ENCODE assay signal across 17 cellular contexts in genomic region chr7:6162331-6162620, GRCh38. TPM values are rescaled to one million over a fixed set of nuclear protein-coding genes. Genes with fewer than 3 reads are reported as not detected.
A peak's percentile ranks its signal among the peaks of the same experiment; 100 is the strongest.
DNase-seq lines count a peak whose midpoint lies in the region; ATAC-seq, FAIRE-seq and TF ChIP-seq lines count a peak whose summit lies in the region.
"Had no signal": no experiment of that assay in that cellular context is flagged by ENCODE, and none has a peak within 500 bp of the region (broad histone marks: within the 10 kb centered on the region; RNA-seq: fewer than 3 reads in every experiment).

No MANE protein-coding gene starts in this region.

- 25 to 41% methylated on average over 8 of the region's 8 CpGs for WGBS in heart right ventricle, 2 donors

- peak; percentile 77 to 89 (median 84) for ATAC-seq in heart right ventricle
- peak; percentile 66 for ATAC-seq in sciatic nerve
- no peak for ATAC-seq in HG03159 (IDR thresholded peaks at IDR 0.05; ENCODE audit: unreplicated experiment)
- ATAC-seq: HCT116 had no signal

- peak; percentile 33 for DNase-seq in BE2C
- peak; percentile 67 to 94 for DNase-seq in ascending aorta (ENCODE audit: low spot score in 2 of 2)
- peak; percentile 77 to 87 for DNase-seq in heart right ventricle
- no peak for DNase-seq in sciatic nerve (ENCODE audit: low spot score)
- no peak for DNase-seq in substantia nigra (lab: John Stamatoyannopoulos, UW)
- no peak for DNase-seq in H54 (ENCODE audit: insufficient read length, low spot score)
- no peak for DNase-seq in COLO829 (ENCODE audit: low spot score)
- DNase-seq: activated CD4-positive, alpha-beta T cell treated with anti-CD3 and anti-CD28 coated beads for 48 hours; NCI-H1436 treated with DMSO at 0.1 percent for 48 hours; NCI-H2227 treated with DMSO at 0.1 percent for 48 hours; SHP77; stimulated activated naive CD4-positive, alpha-beta T cell treated with Interleukin-2 at 50 U/mL for 16 hours had no signal

- TF ChIP-seq CTCF in BE2C (IDR thresholded peaks at IDR 0.05; ENCODE audit: low read depth, low read length) (no peak), ascending aorta (IDR thresholded peaks at IDR 0.05) (no peak), heart right ventricle (IDR thresholded peaks at IDR 0.05) (no peak)

- peak overlapping the region; percentile 92 to 96 for H3K27ac ChIP-seq in ascending aorta
- H3K27ac ChIP-seq in heart right ventricle = peak overlapping the region; percentile 69 to 91 (median 82)
- H3K27ac ChIP-seq in substantia nigra (ENCODE audit: low read depth, low read length, poor library complexity, severe bottlenecking) = no peak overlapping the region
- H3K27ac ChIP-seq: neutrophil had no signal

- intact Hi-C loops in ascending aorta (cut with DNase I) (loop anchor here (1.0 to 10.0 kb wide), 3 partner anchors 13 to 283 kb away; partner anchors contain the start of gene DAGLB), heart right ventricle (cut with DNase I) (loop anchor here (2.0 to 10.0 kb wide), 9 partner anchors 63 to 161 kb away; partner anchors contain the start of gene CYTH3 (in 8 of the 10)), sciatic nerve (cut with DNase I) (no loop called here)

- FAIRE-seq in H54 (lab: Jason Lieb, UNC) = no peak
- FAIRE-seq: astrocyte had no signal

- peaks cover 61% of the 10 kb centered on the region for H3K36me3 ChIP-seq in BE2C
- H3K36me3 ChIP-seq in ascending aorta = peaks cover 36 to 51% of the 10 kb centered on the region in 2 donors
- peaks cover 0 to 85% (median 22%) of the 10 kb centered on the region in 9 donors for H3K36me3 ChIP-seq in heart right ventricle

- no peaks in the 10 kb centered on the region for H3K27me3 ChIP-seq in BE2C
- H3K27me3 ChIP-seq in ascending aorta = no peaks in the 10 kb centered on the region
- H3K27me3 ChIP-seq in heart right ventricle = no peaks in the 10 kb centered on the region
- H3K27me3 ChIP-seq: neutrophil had no signal

- no peak for TF ChIP-seq POLR2A in H54 (IDR thresholded peaks at IDR 0.05; ENCODE audit: low read depth, low read length)

- H3K4me3 ChIP-seq in BE2C (ENCODE audit: low read depth, low read length) (no peak overlapping the region), ascending aorta (peak overlapping the region in 1 of 2 donors; percentile 38), heart right ventricle (no peak overlapping the region)
- H3K4me3 ChIP-seq: skin epidermis had no signal

- H3K4me1 ChIP-seq in BE2C (peaks cover 39% of the 10 kb centered on the region), ascending aorta (peaks cover 5 to 27% of the 10 kb centered on the region in 2 donors), heart right ventricle (peaks cover 24 to 77% (median 48%) of the 10 kb centered on the region in 9 donors)

- H3K9me3 ChIP-seq in BE2C (no peaks in the 10 kb centered on the region), ascending aorta (no peaks in the 10 kb centered on the region), heart right ventricle (no peaks in the 10 kb centered on the region)
- H3K9me3 ChIP-seq: neutrophil had no signal

RNA-seq across cellular contexts. Expression of gene USP42, which starts 57.5 kb away (rescaled TPM):
- 16.3 TPM for polyA plus RNA-seq in BE2C (2012; ENCODE audit: insufficient read depth, insufficient read length, low read depth)
- total RNA-seq in ascending aorta = 1.5 TPM
- 1 to 10 TPM; 3.9 to 6.4 (median 5.1) TPM for total RNA-seq in heart right ventricle
- 1 to 10 TPM; 2.4 to 3.0 TPM for polyA plus RNA-seq in heart right ventricle
- total RNA-seq in sciatic nerve = 13.6 TPM

Comparison
In these comparisons a context has a peak if more than half of its experiments do, and no peak if none do; other contexts are left out.
1. DNase-seq: peak in BE2C (single experiment), ascending aorta (2 of 2) and heart right ventricle (2 of 2); none in sciatic nerve (single experiment), substantia nigra (0 of 49), H54 (single experiment) and COLO829 (single experiment).